Comparison of ENCODE assay signal across 13 cellular contexts in genomic region chr5:119409235-119409815, GRCh38. TPM values are rescaled to one million over a fixed set of nuclear protein-coding genes. Genes with fewer than 3 reads are reported as not detected.
DNase-seq lines count a peak whose midpoint lies in the region; ATAC-seq, FAIRE-seq and TF ChIP-seq lines count a peak whose summit lies in the region.
"Had no signal": no experiment of that assay in that cellular context is flagged by ENCODE, and none has a peak within 500 bp of the region (broad histone marks: within the 10 kb centered on the region; RNA-seq: fewer than 3 reads in every experiment).

No MANE protein-coding gene starts in this region.

- H3K4me1 Mint-ChIP-seq in effector memory CD8-positive, alpha-beta T cell (ENCODE audit: low read depth in 2 of 2) = peaks cover 8 to 10% of the 10 kb centered on the region in 2 donors

- no peaks in the 10 kb centered on the region for H3K4me1 ChIP-seq in prostate gland (replicated peaks)
- H3K4me1 ChIP-seq: colonic mucosa had no signal

- no peak for TF ChIP-seq POLR2A in prostate gland (IDR thresholded peaks at IDR 0.05)

- 92% methylated on average over 3 of the region's 3 CpGs for WGBS in prostate gland

- H3K27me3 Mint-ChIP-seq in effector memory CD8-positive, alpha-beta T cell = no peaks in the 10 kb centered on the region

- no peak overlapping the region for H3K27ac ChIP-seq in prostate gland
- H3K27ac ChIP-seq: colonic mucosa had no signal

- no peak overlapping the region for H3K4me3 Mint-ChIP-seq in effector memory CD8-positive, alpha-beta T cell

- TF ChIP-seq CTCF in GM12875 (IDR thresholded peaks at IDR 0.05; ENCODE audit: borderline replicate concordance, insufficient read depth, low read depth, low read length) (peak; percentile 16; the same call in 1 of the 2 replicates), prostate gland (IDR thresholded peaks at IDR 0.05) (no peak)

- DNase-seq in GM19239 (ENCODE audit: insufficient read length, low spot score) = no peak
- DNase-seq in effector memory CD8-positive, alpha-beta T cell = no peak
- no peak for DNase-seq in prostate gland (ENCODE audit: low spot score)
- DNase-seq in NCI-H2196 (lab: John Stamatoyannopoulos, UW; ENCODE audit: unreplicated experiment) = no peak
- DNase-seq: activated naive CD4-positive, alpha-beta T cell treated with Interleukin-2 at 50 U/mL for 16 hours; colonic mucosa; NCI-H1417 treated with DMSO at 0.1 percent for 48 hours; posterior cingulate gyrus had no signal

- peak; percentile 68 for FAIRE-seq in GM19239 (lab: Jason Lieb, UNC)

- H3K27me3 ChIP-seq in prostate gland (replicated peaks; ENCODE audit: insufficient read depth) = no peaks in the 10 kb centered on the region
- H3K27me3 ChIP-seq: colonic mucosa had no signal

- peak; percentile 33 for ATAC-seq in HG03175 (IDR thresholded peaks at IDR 0.05; ENCODE audit: unreplicated experiment)
- peak; percentile 19 for ATAC-seq in effector memory CD8-positive, alpha-beta T cell (replicated peaks)
- ATAC-seq in HG02588 (IDR thresholded peaks at IDR 0.05; ENCODE audit: unreplicated experiment) = no peak
- ATAC-seq: Panc1 had no signal

- intact Hi-C loops in prostate gland (cut with DNase I) = no loop called here

- H3K9me3 ChIP-seq in prostate gland = no peaks in the 10 kb centered on the region
- H3K9me3 ChIP-seq: colonic mucosa had no signal

- H3K9me3 Mint-ChIP-seq in effector memory CD8-positive, alpha-beta T cell = no peaks in the 10 kb centered on the region

- no peaks in the 10 kb centered on the region for H3K36me3 ChIP-seq in prostate gland
- H3K36me3 ChIP-seq: colonic mucosa had no signal

- no peak overlapping the region for H3K27ac Mint-ChIP-seq in effector memory CD8-positive, alpha-beta T cell

- H3K4me3 ChIP-seq in GM12875 (ENCODE audit: low read depth, low read length) (no peak overlapping the region), prostate gland (no peak overlapping the region)
- H3K4me3 ChIP-seq: colonic mucosa, lung had no signal

- H3K36me3 Mint-ChIP-seq in effector memory CD8-positive, alpha-beta T cell (ENCODE audit: insufficient read depth) = no peaks in the 10 kb centered on the region

RNA-seq across cellular contexts. Expression of gene HSD17B4, which starts 43.0 kb away (rescaled TPM):
- 100 to 1,000 TPM in 1 of 2 donors, 10 to 100 TPM in 1; 93.7 to 225 TPM for total RNA-seq in prostate gland

RNA-seq across cellular contexts. Expression of gene TNFAIP8, which starts 53.5 kb away (rescaled TPM):
- total RNA-seq in prostate gland = 10 to 100 TPM; 21.6 to 40.0 TPM
